ENCODE assay signal across 30 cellular contexts in the genomic region with DNA sequence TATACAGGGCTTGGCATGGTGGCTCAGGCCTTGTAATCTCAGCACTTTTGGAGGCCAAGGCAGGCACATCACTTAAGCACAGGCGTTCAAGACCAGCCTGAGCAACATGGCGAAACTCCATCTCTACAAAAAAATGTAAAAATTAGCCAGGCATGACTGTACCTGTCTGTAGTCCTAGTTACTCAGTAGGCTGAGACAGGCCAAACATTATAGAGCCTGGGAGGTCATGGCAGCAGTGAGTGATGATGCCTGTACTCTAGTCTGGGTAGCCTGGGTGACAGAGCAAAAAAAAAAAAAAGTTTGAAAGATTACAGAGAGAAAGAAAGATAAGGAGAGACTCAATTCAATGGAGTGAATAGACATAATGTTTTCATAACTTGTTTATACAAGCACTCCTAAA.
"Had no signal": no experiment of that assay in that cellular context is flagged by ENCODE, and none has a peak within 500 bp of the region (broad histone marks: within the 10 kb centered on the region; RNA-seq: fewer than 3 reads in every experiment).

No MANE protein-coding gene starts in this region.

- H3K27ac Mint-ChIP-seq: immature natural killer cell; mesothelial cell of epicardium; naive B cell; natural killer cell treated with Interleukin-12 subunit alpha and Interleukin-12 subunit beta and Interleukin-15 and Interleukin-18, amount 100 ng/mL, for 72 hours; neural progenitor cell; stimulated activated effector memory CD8-positive, alpha-beta T cell treated with anti-CD3 and anti-CD28 coated beads, Interleukin-12 subunit alpha, Interleukin-12 subunit beta, amount 100 ng/mL, for 72 hours; type B pancreatic cell had no signal

- H3K4me3 Mint-ChIP-seq: immature natural killer cell; mesothelial cell of epicardium; naive B cell; natural killer cell treated with Interleukin-12 subunit alpha and Interleukin-12 subunit beta and Interleukin-15 and Interleukin-18, amount 100 ng/mL, for 72 hours; neural progenitor cell; stimulated activated effector memory CD8-positive, alpha-beta T cell treated with anti-CD3 and anti-CD28 coated beads, Interleukin-12 subunit alpha, Interleukin-12 subunit beta, amount 100 ng/mL, for 72 hours; type B pancreatic cell had no signal

- ATAC-seq: left lobe of liver; mucosa of descending colon; natural killer cell treated with Interleukin-12 subunit alpha and Interleukin-12 subunit beta and Interleukin-15 and Interleukin-18, amount 100 ng/mL, for 72 hours; sciatic nerve; stimulated activated effector memory CD8-positive, alpha-beta T cell treated with anti-CD3 and anti-CD28 coated beads, Interleukin-12 subunit alpha, Interleukin-12 subunit beta, amount 100 ng/mL, for 72 hours; stimulated activated naive CD8-positive, alpha-beta T cell treated with anti-CD3 and anti-CD28 coated beads, Interleukin-15, Interleukin-2, amounts not matched to agents 100 U/mL and 50 U/mL, for 24 hours had no signal

- H3K4me1 ChIP-seq: esophagus squamous epithelium, neural progenitor cell, parathyroid adenoma, prostate gland, right atrium auricular region, testis, tibial artery had no signal

- H3K9me3 ChIP-seq: esophagus squamous epithelium, mucosa of descending colon, prostate gland, right atrium auricular region, testis had no signal

- H3K27me3 Mint-ChIP-seq: naive B cell; natural killer cell treated with Interleukin-12 subunit alpha and Interleukin-12 subunit beta and Interleukin-15 and Interleukin-18, amount 100 ng/mL, for 72 hours; type B pancreatic cell had no signal

- H3K4me1 Mint-ChIP-seq: immature natural killer cell; mesothelial cell of epicardium; naive B cell; neural progenitor cell; stimulated activated effector memory CD8-positive, alpha-beta T cell treated with anti-CD3 and anti-CD28 coated beads, Interleukin-12 subunit alpha, Interleukin-12 subunit beta, amount 100 ng/mL, for 72 hours had no signal

- H3K9me3 Mint-ChIP-seq: type B pancreatic cell had no signal

- H3K27ac ChIP-seq: coronary artery, esophagus squamous epithelium, neural progenitor cell, parathyroid adenoma, prostate gland, right atrium auricular region, testis, tibial artery had no signal

- H3K27me3 ChIP-seq: esophagus squamous epithelium, neural progenitor cell, right atrium auricular region, testis, tibial artery had no signal

- H3K4me3 ChIP-seq: coronary artery, esophagus squamous epithelium, lung, mucosa of descending colon, neural progenitor cell, prostate gland, right atrium auricular region, testis, tibial artery had no signal

- DNase-seq: dermis blood vessel endothelial cell; effector memory CD4-positive, alpha-beta T cell; erythroblast; esophagus squamous epithelium; foreskin melanocyte; hypothalamus; immature natural killer cell; islet precursor cell; kidney glomerular epithelial cell; mesenchymal stem cell; mucosa of descending colon; naive B cell; stimulated activated CD4-positive, alpha-beta T cell treated with anti-CD3 and anti-CD28 coated beads, Interleukin-2, amount 100 ng/mL, for 24 hours; stimulated activated CD4-positive, alpha-beta T cell treated with anti-CD3 and anti-CD28 coated beads, Interleukin-4, amount 100 ng/mL, for 24 hours; stimulated activated naive CD8-positive, alpha-beta T cell treated with anti-CD3 and anti-CD28 coated beads, Interleukin-15, Interleukin-2, amounts not matched to agents 100 U/mL and 50 U/mL, for 24 hours; substantia nigra; testis; tibial artery had no signal

- H3K36me3 Mint-ChIP-seq: mesothelial cell of epicardium; naive B cell; neural progenitor cell; stimulated activated effector memory CD8-positive, alpha-beta T cell treated with anti-CD3 and anti-CD28 coated beads, Interleukin-12 subunit alpha, Interleukin-12 subunit beta, amount 100 ng/mL, for 72 hours; type B pancreatic cell had no signal

- H3K36me3 ChIP-seq: esophagus squamous epithelium, neural progenitor cell, prostate gland, right atrium auricular region, tibial artery had no signal
